Comparison of ENCODE assay signal across 8 cellular contexts in the genomic region with DNA sequence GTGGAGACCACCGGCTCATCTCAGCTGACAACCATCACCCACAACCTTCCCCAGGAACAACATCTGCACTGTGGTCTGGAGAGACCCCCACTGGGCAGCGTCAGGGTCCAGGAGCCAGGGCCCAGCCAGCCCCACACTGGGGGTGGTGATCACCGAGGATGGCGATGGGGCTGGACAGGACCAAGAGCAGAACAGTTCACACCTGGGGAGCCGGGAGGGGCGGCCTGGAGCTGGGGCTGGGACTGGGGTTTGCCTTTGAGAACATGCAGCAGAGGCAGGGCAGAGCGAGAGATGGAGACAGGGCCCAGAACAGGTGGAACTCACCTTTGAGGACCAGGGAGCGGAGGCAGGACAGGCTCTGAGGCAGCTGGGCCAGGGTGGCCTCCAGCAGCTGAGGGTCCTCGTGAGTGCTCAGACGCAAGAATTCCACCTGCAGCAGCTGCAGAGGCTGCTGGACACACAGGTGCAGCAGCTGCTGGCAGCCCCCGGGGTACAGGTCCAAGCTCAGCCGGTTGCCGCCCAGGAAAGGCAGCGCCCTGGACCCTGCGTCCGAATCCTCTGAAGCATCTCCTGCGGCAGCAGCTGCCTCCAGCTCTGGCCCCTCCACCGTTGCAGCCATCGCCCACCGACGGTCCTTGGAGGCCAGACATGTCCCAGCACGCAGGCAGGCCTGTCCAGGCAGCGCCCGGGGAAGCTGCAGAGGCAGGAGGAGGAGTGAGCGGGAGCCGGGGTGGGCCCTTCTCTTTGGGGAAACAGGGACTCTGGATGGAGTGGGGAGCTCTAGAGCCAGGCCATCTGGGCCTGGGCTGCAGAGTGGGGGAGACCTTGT. TPM values are rescaled to one million over a fixed set of nuclear protein-coding genes. Genes with fewer than 3 reads are reported as not detected.
DNase-seq lines count a peak whose midpoint lies in the region; ATAC-seq, FAIRE-seq and TF ChIP-seq lines count a peak whose summit lies in the region.

No MANE protein-coding gene starts in this region.

- TF ChIP-seq CTCF in H1 (IDR thresholded peaks at IDR 0.05; ENCODE audit: control extremely low read depth in 1 of 3, insufficient read depth in 1 of 3, low read depth in 1 of 3, low read length in 3 of 3) (no peak), psoas muscle (IDR thresholded peaks at IDR 0.05) (no peak)

- H3K56ac ChIP-seq in H1 (replicated peaks; ENCODE audit: insufficient read length, low read depth, low read length), result no peak overlapping the region

- no peak for TF ChIP-seq POLR2A in GM12891 (IDR thresholded peaks at IDR 0.05; ENCODE audit: low read depth, low read length)
- TF ChIP-seq POLR2A in H1 (IDR thresholded peaks at IDR 0.05; ENCODE audit: control extremely low read depth in 1 of 2, low read depth in 2 of 2, low read length in 2 of 2), result no peak

- intact Hi-C loops in psoas muscle (cut with DNase I), result no loop called here

- H3K9me3 ChIP-seq in H1 (ENCODE audit: insufficient read depth in 2 of 2, low read depth in 1 of 2, low read length in 1 of 2), result no peaks in the 10 kb centered on the region
- H3K9me3 ChIP-seq in psoas muscle, result no peaks in the 10 kb centered on the region

- ATAC-seq in psoas muscle (no peak), GM21576 (IDR thresholded peaks at IDR 0.05; ENCODE audit: unreplicated experiment) (no peak), GM21381 (IDR thresholded peaks at IDR 0.05; ENCODE audit: unreplicated experiment) (no peak), GM21528 (IDR thresholded peaks at IDR 0.05; ENCODE audit: low FRiP score, unreplicated experiment) (no peak)

- H3K79me1 ChIP-seq in H1 (ENCODE audit: low read depth, low read length), result peaks cover 2% of the 10 kb centered on the region; the same call in 1 of the 2 replicates

- H3K27me3 ChIP-seq in H1 (replicated peaks in 1 of 4; ENCODE audit: control insufficient read depth in 3 of 4, extremely low read depth in 1 of 4, insufficient read depth in 3 of 4, low read length in 3 of 4) (no peaks in the 10 kb centered on the region; a peak in 1 of 7 replicates), psoas muscle (ENCODE audit: insufficient read depth in 3 of 3, low read length in 2 of 3) (no peaks in the 10 kb centered on the region)

- no peak overlapping the region for H2BK20ac ChIP-seq in H1 (ENCODE audit: low read length)

- peaks cover 0 to 8% (median 7%) of the 10 kb centered on the region in 4 experiments; a peak in 5 of 7 replicates for H3K4me1 ChIP-seq in H1 (replicated peaks in 1 of 4; ENCODE audit: control insufficient read depth in 3 of 4, insufficient read depth in 4 of 4, low read length in 3 of 4)
- H3K4me1 ChIP-seq in psoas muscle, result peaks cover 24% of the 10 kb centered on the region

- peak overlapping the region; percentile 37 for H4K91ac ChIP-seq in H1 (replicated peaks; ENCODE audit: insufficient read length, low read length)

- H4K20me1 ChIP-seq in H1 (replicated peaks in 1 of 2; ENCODE audit: control insufficient read depth in 1 of 2, insufficient read depth in 2 of 2, low read length in 2 of 2), result peaks cover 0 to 8% of the 10 kb centered on the region in 2 experiments

- DNase-seq in GM12891 (ENCODE audit: insufficient read length, low spot score) (no peak), NCI-H526 (lab: John Stamatoyannopoulos, UW) (peak; percentile 71 to 93), H1 (ENCODE audit: low read depth in 1 of 2, low spot score in 2 of 2) (no peak), psoas muscle (no peak), SW480 (ENCODE audit: low spot score) (no peak)

- H3K18ac ChIP-seq in H1 (ENCODE audit: extremely low read depth, low read length), result peak overlapping the region; percentile 78

- FAIRE-seq in GM12891 (lab: Jason Lieb, UNC) (peak; percentile 55), H1 (lab: Jason Lieb, UNC) (no peak)

- no peak overlapping the region for H4K5ac ChIP-seq in H1 (ENCODE audit: insufficient read length, low read depth, low read length)

- H3K4ac ChIP-seq in H1 (replicated peaks; ENCODE audit: insufficient read length, low read depth, low read length), result peak overlapping the region; percentile 78

- peak overlapping the region; percentile 67; the same call in 1 of the 2 replicates for H2BK5ac ChIP-seq in H1 (ENCODE audit: low read depth, low read length)

- H3K4me2 ChIP-seq in H1 (ENCODE audit: insufficient read depth in 1 of 2, low read depth in 2 of 2, low read length in 2 of 2), result peak overlapping the region; percentile 67 to 83

- H2BK15ac ChIP-seq in H1 (ENCODE audit: low read length), result no peak overlapping the region

- CTCF ChIA-PET in H1 (lab: Charles Lee; ENCODE audit: partially characterized antibody), result interaction anchor here (0.9 to 2.7 kb wide), 5 partner anchors 13 to 44 kb away, joined by 3 to 7 read pairs (median 3); a partner anchor contains a TSS

- no peak overlapping the region; a peak in 2 of 7 replicates for H3K9ac ChIP-seq in H1 (replicated peaks in 1 of 4; ENCODE audit: extremely low read depth in 1 of 4, low read depth in 3 of 4, low read length in 3 of 4)

- H2AFZ ChIP-seq in H1 (ENCODE audit: low read length), result no peak overlapping the region

- no peak overlapping the region; the same call in 1 of the 2 replicates for H2AK5ac ChIP-seq in H1 (ENCODE audit: low read depth, low read length)

- H3K27ac ChIP-seq in H1 (ENCODE audit: low read depth, low read length), result no peak overlapping the region
- no peak overlapping the region for H3K27ac ChIP-seq in psoas muscle

- peaks cover 12% of the 10 kb centered on the region; the same call in 1 of the 2 replicates for H3K23me2 ChIP-seq in H1 (ENCODE audit: low read depth, low read length)

- peak overlapping the region; percentile 43 for H2BK120ac ChIP-seq in H1 (replicated peaks; ENCODE audit: low read depth, low read length)

- no peak overlapping the region for H3K23ac ChIP-seq in H1 (ENCODE audit: insufficient read length)

- H2BK12ac ChIP-seq in H1 (ENCODE audit: low read depth, low read length), result peak overlapping the region; percentile 17; the same call in 1 of the 2 replicates

- TF ChIP-seq EP300 in H1 (IDR thresholded peaks at IDR 0.05; ENCODE audit: borderline replicate concordance in 1 of 2, low read depth in 2 of 2, low read length in 2 of 2), result no peak

- POLR2A ChIA-PET in H1 (lab: Charles Lee; ENCODE audit: partially characterized antibody), result interaction anchor here (0.7 to 53.0 kb wide), 12 partner anchors 7 to 165 kb away, joined by 3 to 1917 read pairs (median 4); a partner anchor contains a TSS

- H3K79me2 ChIP-seq in H1 (ENCODE audit: control insufficient read depth in 1 of 2, insufficient read depth in 2 of 2, low read length in 2 of 2), result peaks cover 0 to 6% of the 10 kb centered on the region in 2 experiments; a peak in 1 of 4 replicates

- peaks cover 3 to 30% (median 6%) of the 10 kb centered on the region in 4 experiments; a peak in 5 of 8 replicates for H3K36me3 ChIP-seq in H1 (ENCODE audit: control insufficient read depth in 2 of 4, insufficient read depth in 4 of 4, low read length in 3 of 4)
- H3K36me3 ChIP-seq in psoas muscle (ENCODE audit: insufficient read depth in 1 of 2, low read depth in 1 of 2), result peaks cover 0 to 42% of the 10 kb centered on the region in 2 donors

- peak overlapping the region; percentile 68 for H4K8ac ChIP-seq in H1 (ENCODE audit: extremely low read depth, insufficient read depth, low read length)

- peak overlapping the region; percentile 28 to 71 (median 47); a peak in 7 of 8 replicates for H3K4me3 ChIP-seq in H1 (ENCODE audit: extremely low read depth in 1 of 4, insufficient read depth in 2 of 4, low read depth in 3 of 4, low read length in 4 of 4)
- peak overlapping the region; percentile 72 for H3K4me3 ChIP-seq in psoas muscle

- H3K14ac ChIP-seq in H1 (ENCODE audit: insufficient read length), result no peak overlapping the region

- TF ChIP-seq RAD21 in H1 (IDR thresholded peaks at IDR 0.05 in 1 of 2, conservative IDR thresholded peaks at IDR 0.05 in 1 of 2; ENCODE audit: low read depth in 2 of 2, low read length in 2 of 2), result no peak

- 88% methylated on average over 24 of the region's 26 CpGs; no CpG with 5 or more reads in 1 of the 2 experiments for WGBS in H1 (ENCODE audit: extremely low coverage in 1 of 2, insufficient coverage in 1 of 2, insufficient read length in 1 of 2, insufficient replicate concordance in 2 of 2, low coverage in 1 of 2, low lambda C conversion rate in 2 of 2, missing lambda C conversion rate in 1 of 2), 2 experiments
- WGBS in psoas muscle, 3 donors, result 52 to 55% (median 55%) methylated on average over 25 to 26 of the region's 26 CpGs

RNA-seq across cellular contexts. Expression of a gene that starts 1.0 kb away (rescaled TPM):
- 22.4 TPM for polyA plus RNA-seq in GM12891 (2012; ENCODE audit: low read depth, missing spikeins)
- 18.9 and 24.9 TPM in 2 replicates for total RNA-seq in H1 (2021; fragmentation: NEBNext Ultra II Directional; extraction: Animal tissue kit (Norgen Biotek cat#: 25700))
- polyA plus RNA-seq in H1 (2011; rRNA removed) (26.1 and 51.4 TPM in 2 replicates), psoas muscle (10 to 100 TPM in 2 of 3 donors, 1 to 10 TPM in 1; 9.4 to 16.2 (median 10.9) TPM)
- polyA plus RNA-seq in H1 (2011; cell fraction: cytosol; rRNA removed), result 30.7 TPM
- polyA plus RNA-seq in H1 (2011; cell fraction: nucleus; rRNA removed), result 219 TPM
- 12.3 to 30.0 TPM (median 25.6 TPM) in 4 replicates for polyA plus RNA-seq in H1 (2012, experiment 1 of 2)
- polyA plus RNA-seq in H1 (2012, experiment 2 of 2), result 17.5 TPM
- polyA plus RNA-seq in H1 (2013, experiment 1 of 2), result 20.9 TPM
- 18.5 TPM for polyA plus RNA-seq in H1 (2013, experiment 2 of 2)
- 5.4 and 5.8 TPM in 2 replicates for polyA minus RNA-seq in H1 (2011; rRNA and poly(A)+ RNA removed)
- polyA minus RNA-seq in H1 (2011; cell fraction: cytosol; rRNA and poly(A)+ RNA removed), result 13.4 TPM
- 47.6 TPM for polyA minus RNA-seq in H1 (2011; cell fraction: nucleus; rRNA and poly(A)+ RNA removed)
- total RNA-seq in psoas muscle, result 10 to 100 TPM in 3 of 4 donors, 1 to 10 TPM in 1; 8.7 to 13.8 (median 10.4) TPM

RNA-seq across cellular contexts. Expression of a gene that starts 5.8 kb away (rescaled TPM):
- 4,539 TPM for polyA plus RNA-seq in GM12891 (2012; ENCODE audit: low read depth, missing spikeins)
- total RNA-seq in H1 (2021; fragmentation: NEBNext Ultra II Directional; extraction: Animal tissue kit (Norgen Biotek cat#: 25700)), result 2,084 and 2,106 TPM in 2 replicates
- polyA plus RNA-seq in H1 (2011; rRNA removed) (1,789 and 2,639 TPM in 2 replicates), psoas muscle (1,000 to 10,000 TPM in 1 of 3 donors, 100 to 1,000 TPM in 2; 779 to 1,781 (median 798) TPM)
- 1,146 TPM for polyA plus RNA-seq in H1 (2011; cell fraction: cytosol; rRNA removed)
- polyA plus RNA-seq in H1 (2011; cell fraction: nucleus; rRNA removed), result 1,249 TPM
- 1,130 to 2,648 TPM (median 2,424 TPM) in 4 replicates for polyA plus RNA-seq in H1 (2012, experiment 1 of 2)
- 2,408 TPM for polyA plus RNA-seq in H1 (2012, experiment 2 of 2)
- 5,318 TPM for polyA plus RNA-seq in H1 (2013, experiment 1 of 2)
- 5,353 TPM for polyA plus RNA-seq in H1 (2013, experiment 2 of 2)
- polyA minus RNA-seq in H1 (2011; rRNA and poly(A)+ RNA removed), result 261 and 360 TPM in 2 replicates
- polyA minus RNA-seq in H1 (2011; cell fraction: cytosol; rRNA and poly(A)+ RNA removed), result 688 TPM
- polyA minus RNA-seq in H1 (2011; cell fraction: nucleus; rRNA and poly(A)+ RNA removed), result 328 TPM
- 1,000 to 10,000 TPM; 1,082 to 1,565 (median 1,354) TPM for total RNA-seq in psoas muscle

RNA-seq across cellular contexts. Expression of a gene that starts 5.9 kb away (rescaled TPM):
- 8.2 TPM for polyA plus RNA-seq in GM12891 (2012; ENCODE audit: low read depth, missing spikeins)
- 48.0 and 54.3 TPM in 2 replicates for total RNA-seq in H1 (2021; fragmentation: NEBNext Ultra II Directional; extraction: Animal tissue kit (Norgen Biotek cat#: 25700))
- polyA plus RNA-seq in H1 (2011; rRNA removed) (31.5 and 52.0 TPM in 2 replicates), psoas muscle (1 to 10 TPM in 1 of 3 donors, under 1 TPM in 2; 0.49 to 4.3 (median 0.56) TPM)
- polyA plus RNA-seq in H1 (2011; cell fraction: cytosol; rRNA removed), result 22.1 TPM
- polyA plus RNA-seq in H1 (2011; cell fraction: nucleus; rRNA removed), result 98.2 TPM
- 21.5 to 44.0 TPM (median 35.8 TPM) in 4 replicates for polyA plus RNA-seq in H1 (2012, experiment 1 of 2)
- polyA plus RNA-seq in H1 (2012, experiment 2 of 2), result 29.6 TPM
- 24.3 TPM for polyA plus RNA-seq in H1 (2013, experiment 1 of 2)
- polyA plus RNA-seq in H1 (2013, experiment 2 of 2), result 24.4 TPM
- 18.7 and 26.7 TPM in 2 replicates for polyA minus RNA-seq in H1 (2011; rRNA and poly(A)+ RNA removed)
- polyA minus RNA-seq in H1 (2011; cell fraction: cytosol; rRNA and poly(A)+ RNA removed), result 21.4 TPM
- 27.1 TPM for polyA minus RNA-seq in H1 (2011; cell fraction: nucleus; rRNA and poly(A)+ RNA removed)
- 1 to 10 TPM; 1.5 to 2.9 (median 2.2) TPM for total RNA-seq in psoas muscle

RNA-seq across cellular contexts. Expression of a gene that starts 14.1 kb away (rescaled TPM):
- polyA plus RNA-seq in GM12891 (2012; ENCODE audit: low read depth, missing spikeins), result 3.7 TPM
- 5.0 and 5.7 TPM in 2 replicates for total RNA-seq in H1 (2021; fragmentation: NEBNext Ultra II Directional; extraction: Animal tissue kit (Norgen Biotek cat#: 25700))
- polyA plus RNA-seq in H1 (2011; rRNA removed) (0.82 and 1.3 TPM in 2 replicates), psoas muscle (under 1 TPM; 0.09 to 0.33 (median 0.11) TPM)
- polyA plus RNA-seq in H1 (2011; cell fraction: cytosol; rRNA removed), result 0.87 TPM
- 1.7 TPM for polyA plus RNA-seq in H1 (2011; cell fraction: nucleus; rRNA removed)
- 2.2 to 3.9 TPM (median 2.9 TPM) in 4 replicates for polyA plus RNA-seq in H1 (2012, experiment 1 of 2)
- polyA plus RNA-seq in H1 (2012, experiment 2 of 2), result 1.8 TPM
- polyA plus RNA-seq in H1 (2013, experiment 1 of 2), result 1.3 TPM
- 1.7 TPM for polyA plus RNA-seq in H1 (2013, experiment 2 of 2)
- polyA minus RNA-seq in H1 (2011; rRNA and poly(A)+ RNA removed), result not detected in 2 replicates
- polyA minus RNA-seq in H1 (2011; cell fraction: cytosol; rRNA and poly(A)+ RNA removed), result 1.6 TPM
- polyA minus RNA-seq in H1 (2011; cell fraction: nucleus; rRNA and poly(A)+ RNA removed), result 0.60 TPM
- under 1 TPM in 1 of 4 donors, not detected in 3; 0.22 TPM for total RNA-seq in psoas muscle

RNA-seq across cellular contexts. Expression of a gene that starts 14.7 kb away (rescaled TPM):
- polyA plus RNA-seq in GM12891 (2012; ENCODE audit: low read depth, missing spikeins), result 14.8 TPM
- total RNA-seq in H1 (2021; fragmentation: NEBNext Ultra II Directional; extraction: Animal tissue kit (Norgen Biotek cat#: 25700)), result 62.1 and 62.2 TPM in 2 replicates
- 30.9 and 63.7 TPM in 2 replicates for polyA plus RNA-seq in H1 (2011; rRNA removed)
- 23.5 TPM for polyA plus RNA-seq in H1 (2011; cell fraction: cytosol; rRNA removed)
- polyA plus RNA-seq in H1 (2011; cell fraction: nucleus; rRNA removed), result 272 TPM
- polyA plus RNA-seq in H1 (2012, experiment 1 of 2), result 27.2 to 66.6 TPM (median 57.4 TPM) in 4 replicates
- 30.4 TPM for polyA plus RNA-seq in H1 (2012, experiment 2 of 2)
- polyA plus RNA-seq in H1 (2013, experiment 1 of 2), result 53.9 TPM
- polyA plus RNA-seq in H1 (2013, experiment 2 of 2), result 50.2 TPM
- polyA minus RNA-seq in H1 (2011; rRNA and poly(A)+ RNA removed), result 20.4 and 30.0 TPM in 2 replicates
- 34.8 TPM for polyA minus RNA-seq in H1 (2011; cell fraction: cytosol; rRNA and poly(A)+ RNA removed)
- 76.6 TPM for polyA minus RNA-seq in H1 (2011; cell fraction: nucleus; rRNA and poly(A)+ RNA removed)
- 100 to 1,000 TPM; 125 to 247 (median 175) TPM for total RNA-seq in psoas muscle
- polyA plus RNA-seq in psoas muscle, result 10 to 100 TPM; 64.8 to 87.9 (median 83.8) TPM

Comparison
In these comparisons a context has a peak if more than half of its experiments do, and no peak if none do; other contexts are left out.
1. DNase-seq: peak in NCI-H526 (2 of 2); none in GM12891 (single experiment), H1 (0 of 2), psoas muscle (0 of 2) and SW480 (single experiment).
2. RNA of a gene that starts 5.9 kb away (total RNA-seq): 48.0 to 54.3 TPM in H1; 1.5 to 2.9 TPM in psoas muscle; every median in the first group is over 10 times any median in the second.